Comparison of ENCODE assay signal across 19 cellular contexts in the genomic region with DNA sequence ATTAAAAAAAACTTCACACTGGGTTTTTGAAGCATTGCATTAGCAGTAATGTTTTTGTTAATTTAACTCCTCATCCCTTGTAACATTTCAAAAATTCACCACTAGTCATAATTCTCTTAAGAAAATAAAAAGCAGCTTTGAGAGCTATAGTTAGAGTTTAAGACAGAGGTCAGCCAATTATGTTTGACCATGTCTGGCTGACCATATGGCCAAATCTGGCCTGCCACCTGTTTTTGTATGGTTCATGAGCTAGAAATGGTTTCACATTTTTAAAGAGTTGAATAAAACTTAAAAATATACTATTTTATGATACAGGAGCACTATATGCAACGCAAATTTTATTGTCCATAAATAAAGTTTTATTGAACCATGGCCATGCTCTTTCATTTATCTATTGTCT.
"Had no signal": no experiment of that assay in that cellular context is flagged by ENCODE, and none has a peak within 500 bp of the region (broad histone marks: within the 10 kb centered on the region; RNA-seq: fewer than 3 reads in every experiment).

No MANE protein-coding gene starts in this region.

- H3K4me3 ChIP-seq: SJSA1, SK-N-MC had no signal

- H3K9me3 ChIP-seq: SJSA1 had no signal

- H3K27me3 ChIP-seq: SJSA1 had no signal

- H3K27ac ChIP-seq: SJSA1, SK-N-MC had no signal

- H3K4me1 ChIP-seq: SJSA1 had no signal

- H3K36me3 ChIP-seq: SJSA1 had no signal

- DNase-seq: KBM-7, MV-4-11, NCI-H1048, NCI-H1105, NCI-H1417, NCI-H1436 treated with DMSO at 0.1 percent for 48 hours, NCI-H1694, NCI-H187 treated with DMSO at 0.1 percent for 48 hours, NCI-H2029 treated with DMSO at 0.1 percent for 48 hours, NCI-H2171 treated with DMSO at 0.1 percent for 48 hours, NCI-H345, NCI-H446 treated with DMSO at 0.1 percent for 48 hours, NCI-H510A treated with DMSO at 0.1 percent for 48 hours, NCI-H526, Right ventricle myocardium superior, RPMI8226, SIG-M5 had no signal
